ENCODE assay signal across 8 cellular contexts in the genomic region with DNA sequence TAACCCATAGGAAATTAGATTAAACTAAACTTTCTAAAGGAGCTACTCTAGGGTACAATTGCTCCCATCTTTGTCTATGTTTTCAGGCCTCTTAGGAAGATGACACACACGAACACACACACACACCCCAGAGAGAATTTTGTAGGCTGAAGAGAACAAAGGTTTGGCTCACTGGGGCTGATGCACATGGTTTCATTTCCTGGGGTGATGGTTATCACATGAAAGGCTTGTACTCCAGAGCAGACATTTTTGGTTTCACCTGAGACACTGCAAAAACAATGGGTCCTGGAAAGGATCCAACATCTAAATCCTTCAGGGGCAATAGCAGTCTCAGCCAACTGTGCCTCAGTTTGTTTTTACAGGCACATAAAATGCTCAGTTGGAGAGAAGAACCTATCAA.
DNase-seq lines count a peak whose midpoint lies in the region; ATAC-seq and TF ChIP-seq lines count a peak whose summit lies in the region.

No MANE protein-coding gene starts in this region.

- H3K36me3 Mint-ChIP-seq in activated T-cell treated with anti-CD3 and anti-CD28 coated beads, Interleukin-2, amount 50 U/mL, for 72 hours (ENCODE audit: insufficient read depth in 2 of 2) = peaks cover 5 to 16% of the 10 kb centered on the region in 2 donors

- H3K9me3 ChIP-seq in Loucy (ENCODE audit: insufficient read depth, low read depth, low read length) = no peaks in the 10 kb centered on the region
- H3K9me3 ChIP-seq in osteoblast (ENCODE audit: low read depth, low read length) = no peaks in the 10 kb centered on the region
- H3K9me3 ChIP-seq in esophagus muscularis mucosa = no peaks in the 10 kb centered on the region

- peak overlapping the region; percentile 67 to 82 for H3K4me3 Mint-ChIP-seq in activated T-cell treated with anti-CD3 and anti-CD28 coated beads, Interleukin-2, amount 50 U/mL, for 72 hours

- H3K9me3 Mint-ChIP-seq in activated T-cell treated with anti-CD3 and anti-CD28 coated beads, Interleukin-2, amount 50 U/mL, for 72 hours = no peaks in the 10 kb centered on the region

- H3K36me3 ChIP-seq in Loucy (ENCODE audit: insufficient read depth, low read length) (no peaks in the 10 kb centered on the region), osteoblast (ENCODE audit: insufficient read depth, low read length) (no peaks in the 10 kb centered on the region), esophagus muscularis mucosa (no peaks in the 10 kb centered on the region)

- peaks cover 52% of the 10 kb centered on the region for H3K4me1 Mint-ChIP-seq in activated T-cell treated with anti-CD3 and anti-CD28 coated beads, Interleukin-2, amount 50 U/mL, for 72 hours (ENCODE audit: low read depth)

- H3K9me2 ChIP-seq in Loucy (replicated peaks; ENCODE audit: low read depth, low read length) = no peaks in the 10 kb centered on the region

- H3K27me3 ChIP-seq in Loucy (ENCODE audit: insufficient read depth, low read length, poor library complexity, severe bottlenecking) (no peaks in the 10 kb centered on the region), osteoblast (ENCODE audit: insufficient read depth, low read length) (peaks cover 20% of the 10 kb centered on the region), esophagus muscularis mucosa (peaks cover 0 to 27% (median 0%) of the 10 kb centered on the region in 4 donors)

- no peaks in the 10 kb centered on the region for H3F3A ChIP-seq in Loucy (ENCODE audit: low read depth)

- 50% methylated on average over 1 of the region's 1 CpG for WGBS in esophagus muscularis mucosa

- TF ChIP-seq POLR2A in esophagus muscularis mucosa (IDR thresholded peaks at IDR 0.05; ENCODE audit: low read depth) = no peak

- H3K27ac Mint-ChIP-seq in activated T-cell treated with anti-CD3 and anti-CD28 coated beads, Interleukin-2, amount 50 U/mL, for 72 hours = peak overlapping the region; percentile 93

- peak; percentile 89 for DNase-seq in GM12865 (ENCODE audit: low read depth)
- peak; percentile 62 for DNase-seq in activated T-cell treated with anti-CD3 and anti-CD28 coated beads, Interleukin-2, amount 50 U/mL, for 72 hours
- DNase-seq in osteoblast (ENCODE audit: insufficient read length, low spot score, missing footprints) = peak; percentile 58
- no peak for DNase-seq in esophagus muscularis mucosa (ENCODE audit: extremely low spot score)
- DNase-seq in omental fat pad (ENCODE audit: low spot score) = no peak
- no peak for DNase-seq in kidney glomerular epithelial cell (lab: John Stamatoyannopoulos, UW)

- H3K4me1 ChIP-seq in Loucy (ENCODE audit: insufficient read depth, low read length, poor library complexity, severe bottlenecking) (peaks cover 17% of the 10 kb centered on the region), osteoblast (ENCODE audit: insufficient read depth, low read length) (no peaks in the 10 kb centered on the region), esophagus muscularis mucosa (no peaks in the 10 kb centered on the region)

- intact Hi-C loops in esophagus muscularis mucosa (cut with DNase I) = no loop called here

- no peak for TF ChIP-seq EP300 in esophagus muscularis mucosa (IDR thresholded peaks at IDR 0.05)

- TF ChIP-seq CTCF in GM12865 (IDR thresholded peaks at IDR 0.05; ENCODE audit: insufficient read depth, low read depth, low read length, missing control alignments) (no peak), Loucy (conservative IDR thresholded peaks at IDR 0.05; ENCODE audit: low read length) (no peak), osteoblast (IDR thresholded peaks at IDR 0.05; ENCODE audit: extremely low read depth, low read depth, low read length) (no peak), esophagus muscularis mucosa (IDR thresholded peaks at IDR 0.05) (no peak), omental fat pad (IDR thresholded peaks at IDR 0.05) (no peak)

- no peaks in the 10 kb centered on the region for H3K27me3 Mint-ChIP-seq in activated T-cell treated with anti-CD3 and anti-CD28 coated beads, Interleukin-2, amount 50 U/mL, for 72 hours (ENCODE audit: low read depth)

- H3K79me2 ChIP-seq in Loucy (ENCODE audit: insufficient read depth, low read length) = no peaks in the 10 kb centered on the region
- H3K79me2 ChIP-seq in osteoblast (ENCODE audit: insufficient read depth, low read length) = no peaks in the 10 kb centered on the region

- peak overlapping the region; percentile 46 for H3K4me2 ChIP-seq in Loucy (ENCODE audit: low read depth, low read length, poor library complexity, severe bottlenecking)
- H3K4me2 ChIP-seq in osteoblast (ENCODE audit: insufficient read depth, low read length) = no peak overlapping the region

- H3K4me3 ChIP-seq in GM12865 (ENCODE audit: low read depth, low read length) (no peak overlapping the region), Loucy (ENCODE audit: low read length, poor library complexity, severe bottlenecking) (no peak overlapping the region), osteoblast (ENCODE audit: insufficient read depth, low read length) (no peak overlapping the region), esophagus muscularis mucosa (no peak overlapping the region)

- H2AFZ ChIP-seq in Loucy (ENCODE audit: low read length) = peak overlapping the region; percentile 97
- H2AFZ ChIP-seq in osteoblast (ENCODE audit: low read length) = no peak overlapping the region

- no peaks in the 10 kb centered on the region for H4K20me1 ChIP-seq in Loucy (ENCODE audit: insufficient read depth, low read length, poor library complexity, severe bottlenecking)
- no peaks in the 10 kb centered on the region for H4K20me1 ChIP-seq in osteoblast (ENCODE audit: insufficient read depth, low read length)

- H3K27ac ChIP-seq in osteoblast (ENCODE audit: low read depth, low read length) = no peak overlapping the region
- no peak overlapping the region for H3K27ac ChIP-seq in esophagus muscularis mucosa (replicated peaks in 1 of 4)

- H3K9ac ChIP-seq in Loucy (ENCODE audit: low read depth, low read length, poor library complexity, severe bottlenecking) = no peak overlapping the region

- ATAC-seq in activated T-cell treated with anti-CD3 and anti-CD28 coated beads, Interleukin-2, amount 50 U/mL, for 72 hours (replicated peaks in 1 of 2) = peak; percentile 99
- ATAC-seq in GM21619 (IDR thresholded peaks at IDR 0.05; ENCODE audit: unreplicated experiment) (no peak), omental fat pad (ENCODE audit: low FRiP score) (no peak)

Comparison
In these comparisons a context has a peak if more than half of its experiments do, and no peak if none do; other contexts are left out.
1. DNase-seq: peak in GM12865 (single experiment), activated T-cell treated with anti-CD3 and anti-CD28 coated beads, Interleukin-2, amount 50 U/mL, for 72 hours (2 of 2) and osteoblast (single experiment); none in esophagus muscularis mucosa (single experiment), omental fat pad (single experiment) and kidney glomerular epithelial cell (single experiment).
2. ATAC-seq: peak in activated T-cell treated with anti-CD3 and anti-CD28 coated beads, Interleukin-2, amount 50 U/mL, for 72 hours (2 of 2); none in GM21619 (single experiment) and omental fat pad (single experiment).